ENCODE assay signal across 8 cellular contexts in genomic region chr11:65551572-65552398, GRCh38. TPM values are rescaled to one million over a fixed set of nuclear protein-coding genes. Genes with fewer than 3 reads are reported as not detected.
DNase-seq lines count a peak whose midpoint lies in the region; ATAC-seq and TF ChIP-seq lines count a peak whose summit lies in the region.

No MANE protein-coding gene starts in this region.

- H3K4me2 ChIP-seq in KMS-11 = peak overlapping the region; percentile 66; the same call in 1 of the 2 replicates
- H3K4me2 ChIP-seq in SK-N-SH = no peak overlapping the region

- BruUV-seq in MCF 10A (replicated peaks; lab: Mats Ljungman, UMichigan) = no TSS peak

- H3K4me3 Mint-ChIP-seq in MCF 10A (ENCODE audit: unreplicated experiment) (no peak overlapping the region), memory B cell (peak overlapping the region; percentile 37), mesothelial cell of epicardium (no peak overlapping the region)

- H3K27ac ChIP-seq in KMS-11 (peak overlapping the region; percentile 43; the same call in 1 of the 2 replicates), SK-N-SH (ENCODE audit: low read depth in 2 of 2, low read length in 1 of 2) (no peak overlapping the region)

- H3K9me2 ChIP-seq in SK-N-SH = no peaks in the 10 kb centered on the region

- peak; percentile 82 for ATAC-seq in memory B cell (ENCODE audit: low read depth)

- H3K79me2 ChIP-seq in KMS-11 (ENCODE audit: insufficient read depth, low read depth) (no peaks in the 10 kb centered on the region), SK-N-SH (ENCODE audit: insufficient read depth) (peaks cover 43% of the 10 kb centered on the region)

- DNase-seq in activated CD8-positive, alpha-beta memory T cell treated with anti-CD3 and anti-CD28 coated beads for 24 hours = peak; percentile 82
- no peak for DNase-seq in activated CD8-positive, alpha-beta memory T cell treated with anti-CD3 and anti-CD28 coated beads, Interleukin-2, amount 50 U/mL, for 48 hours
- DNase-seq in SK-N-SH (peak; percentile 85), MCF 10A (ENCODE audit: unreplicated experiment) (peak; percentile 48), memory B cell (ENCODE audit: low spot score in 2 of 2) (peak; percentile 68 to 82), mesothelial cell of epicardium (ENCODE audit: low spot score in 2 of 2, unreplicated experiment in 2 of 2) (no peak), ureter (ENCODE audit: low spot score) (no peak)

- H3K36me3 Mint-ChIP-seq in MCF 10A (ENCODE audit: insufficient read depth, unreplicated experiment) = no peaks in the 10 kb centered on the region
- H3K36me3 Mint-ChIP-seq in memory B cell = no peaks in the 10 kb centered on the region
- H3K36me3 Mint-ChIP-seq in mesothelial cell of epicardium = peaks cover 35% of the 10 kb centered on the region

- H3F3A ChIP-seq in SK-N-SH (replicated peaks; ENCODE audit: insufficient read depth) = no peaks in the 10 kb centered on the region

- H3K9me3 Mint-ChIP-seq in MCF 10A (ENCODE audit: unreplicated experiment) (no peaks in the 10 kb centered on the region), memory B cell (no peaks in the 10 kb centered on the region), mesothelial cell of epicardium (no peaks in the 10 kb centered on the region)

- CTCF ChIA-PET in SK-N-SH (lab: Yijun Ruan, JAX) (interaction anchor here (0.6 to 6.4 kb wide), 17 partner anchors 9 to 231 kb away, joined by 3 to 88 read pairs (median 4); partner anchors contain the start of genes FAM89B, KCNK7 and ZNRD2), MCF 10A (lab: Yijun Ruan, JAX) (interaction anchor here (0.7 to 3.4 kb wide), 3 partner anchors 8 to 93 kb away, joined by 3 to 18 read pairs (median 10); no protein-coding TSS in a partner anchor)

- H3K9ac ChIP-seq in KMS-11 (no peak overlapping the region), SK-N-SH (no peak overlapping the region)

- H3K27me3 ChIP-seq in KMS-11 (ENCODE audit: insufficient read depth, low read depth) = no peaks in the 10 kb centered on the region
- H3K27me3 ChIP-seq in SK-N-SH (ENCODE audit: insufficient read depth) = no peaks in the 10 kb centered on the region

- POLR2A ChIA-PET in SK-N-SH (lab: Yijun Ruan, JAX) (interaction anchor here (0.8 to 1.1 kb wide), 2 partner anchors 11 to 22 kb away, joined by 3 read pairs; no protein-coding TSS in a partner anchor), MCF 10A (lab: Yijun Ruan, JAX) (interaction anchor here (0.6 to 2.1 kb wide), 5 partner anchors 9 to 25 kb away, joined by 3 to 7 read pairs (median 3); partner anchors contain the start of genes FAM89B and ZNRD2)

- no peak overlapping the region for H3K4me3 ChIP-seq in KMS-11 (IDR thresholded peaks at IDR 0.05; ENCODE audit: insufficient read depth, low read depth, low read length)
- H3K4me3 ChIP-seq in SK-N-SH (ENCODE audit: low read depth in 2 of 2, low read length in 1 of 2) = no peak overlapping the region

- TF ChIP-seq CTCF in KMS-11 (conservative IDR thresholded peaks at IDR 0.05; ENCODE audit: low read depth, low read length) (peak; percentile 69), SK-N-SH (IDR thresholded peaks at IDR 0.05) (peak; percentile 62), MCF 10A (IDR thresholded peaks at IDR 0.05; ENCODE audit: unreplicated experiment) (peak; percentile 62), mesothelial cell of epicardium (IDR thresholded peaks at IDR 0.05; ENCODE audit: unreplicated experiment) (no peak)

- H3K27ac Mint-ChIP-seq in MCF 10A (ENCODE audit: low read depth, unreplicated experiment) (no peak overlapping the region), memory B cell (peak overlapping the region; percentile 74), mesothelial cell of epicardium (no peak overlapping the region)

- no peak for TF ChIP-seq EP300 in SK-N-SH (IDR thresholded peaks at IDR 0.05; ENCODE audit: borderline replicate concordance in 1 of 2, low read depth in 1 of 2, low read length in 1 of 2)

- WGBS in SK-N-SH (ENCODE audit: low lambda C conversion rate) = 72% methylated on average over 6 of the region's 18 CpGs

- no peaks in the 10 kb centered on the region for H3K27me3 Mint-ChIP-seq in MCF 10A (ENCODE audit: insufficient read depth, unreplicated experiment)
- no peaks in the 10 kb centered on the region for H3K27me3 Mint-ChIP-seq in memory B cell
- peaks cover 3% of the 10 kb centered on the region for H3K27me3 Mint-ChIP-seq in mesothelial cell of epicardium (ENCODE audit: low read depth)

- intact Hi-C loops in MCF 10A (cut with micrococcal nuclease) = no loop called here

- peak; percentile 43 for TF ChIP-seq RAD21 in SK-N-SH (IDR thresholded peaks at IDR 0.05; ENCODE audit: low read length)

- no peaks in the 10 kb centered on the region for H4K20me1 ChIP-seq in KMS-11 (ENCODE audit: insufficient read depth)
- peaks cover 21% of the 10 kb centered on the region for H4K20me1 ChIP-seq in SK-N-SH (ENCODE audit: insufficient read depth)

- no peaks in the 10 kb centered on the region for H3K9me3 ChIP-seq in SK-N-SH

- no peaks in the 10 kb centered on the region for H3K36me3 ChIP-seq in KMS-11 (ENCODE audit: insufficient read depth)
- H3K36me3 ChIP-seq in SK-N-SH (replicated peaks in 1 of 2; ENCODE audit: control insufficient read depth in 1 of 2, insufficient read depth in 2 of 2, low read length in 1 of 2) = peaks cover 29 to 42% of the 10 kb centered on the region in 2 experiments

- H2AFZ ChIP-seq in KMS-11 (ENCODE audit: low read depth) = no peak overlapping the region
- H2AFZ ChIP-seq in SK-N-SH (ENCODE audit: low read depth) = no peak overlapping the region

- H3K4me1 Mint-ChIP-seq in MCF 10A (ENCODE audit: insufficient read depth, unreplicated experiment) (peaks cover 23% of the 10 kb centered on the region), memory B cell (peaks cover 43% of the 10 kb centered on the region), mesothelial cell of epicardium (peaks cover 36% of the 10 kb centered on the region)

- H3K4me1 ChIP-seq in KMS-11 (ENCODE audit: low read depth, poor library complexity, severe bottlenecking) (peaks cover 64% of the 10 kb centered on the region), SK-N-SH (ENCODE audit: control insufficient read depth in 1 of 2, insufficient read depth in 2 of 2, low read depth in 1 of 2, low read length in 1 of 2) (peaks cover 16 to 27% of the 10 kb centered on the region in 2 experiments; a peak in 3 of 4 replicates)

TF ChIP-seq in SK-N-SH, 30 proteins besides CTCF, POLR2A, EP300 and RAD21:
- TF ChIP-seq MAX (IDR thresholded peaks at IDR 0.05; ENCODE audit: low read depth) (no peak), TCF12 (IDR thresholded peaks at IDR 0.05) (no peak), SMC3 (IDR thresholded peaks at IDR 0.05; ENCODE audit: low read depth, low read length) (peak; percentile 31; the same call in 1 of the 2 replicates), GABPA (IDR thresholded peaks at IDR 0.05; ENCODE audit: low read depth) (no peak), RCOR1 (IDR thresholded peaks at IDR 0.05; ENCODE audit: low read length) (no peak), NFIC (IDR thresholded peaks at IDR 0.05; ENCODE audit: borderline replicate concordance) (no peak), SIN3A (IDR thresholded peaks at IDR 0.05; ENCODE audit: borderline replicate concordance, low read depth, low read length) (no peak)
TF ChIP-seq in SK-N-SH: peak in this region for 1.

RNA-seq across cellular contexts. Expression of gene LTBP3, which starts 6.4 kb away (rescaled TPM):
- polyA plus RNA-seq in SK-N-SH (2012; rRNA removed) = 92.1 and 167 TPM in 2 replicates
- 62.4 and 112 TPM in 2 replicates for polyA plus RNA-seq in SK-N-SH (2012; cell fraction: cytosol; rRNA removed)
- polyA plus RNA-seq in SK-N-SH (2012; cell fraction: nucleus; rRNA removed) = 691 and 1,438 TPM in 2 replicates
- total RNA-seq in MCF 10A (2022) (10.6 and 11.0 TPM in 2 replicates), mesothelial cell of epicardium (314 to 333 TPM (median 318 TPM) in 3 replicates), ureter (120 TPM)

RNA-seq across cellular contexts. Expression of gene ZNRD2, which starts 18.5 kb away (rescaled TPM):
- 62.5 and 78.1 TPM in 2 replicates for polyA plus RNA-seq in SK-N-SH (2012; rRNA removed)
- 32.6 and 44.8 TPM in 2 replicates for polyA plus RNA-seq in SK-N-SH (2012; cell fraction: cytosol; rRNA removed)
- polyA plus RNA-seq in SK-N-SH (2012; cell fraction: nucleus; rRNA removed) = 76.5 and 92.5 TPM in 2 replicates
- total RNA-seq in MCF 10A (2022) (65.4 and 68.5 TPM in 2 replicates), mesothelial cell of epicardium (23.1 to 27.8 TPM (median 27.4 TPM) in 3 replicates), ureter (50.3 TPM)

RNA-seq across cellular contexts. Expression of gene FAM89B, which starts 20.6 kb away (rescaled TPM):
- 61.3 and 65.3 TPM in 2 replicates for polyA plus RNA-seq in SK-N-SH (2012; rRNA removed)
- polyA plus RNA-seq in SK-N-SH (2012; cell fraction: cytosol; rRNA removed) = 19.9 and 37.5 TPM in 2 replicates
- polyA plus RNA-seq in SK-N-SH (2012; cell fraction: nucleus; rRNA removed) = 38.7 and 41.4 TPM in 2 replicates
- 16.7 and 21.6 TPM in 2 replicates for total RNA-seq in MCF 10A (2022)
- total RNA-seq in mesothelial cell of epicardium = 56.7 to 61.5 TPM (median 57.6 TPM) in 3 replicates
- total RNA-seq in ureter = 21.9 TPM

RNA-seq across cellular contexts. Expression of gene EHBP1L1, which starts 24.1 kb away (rescaled TPM):
- polyA plus RNA-seq in SK-N-SH (2012; rRNA removed) = 35.1 and 48.7 TPM in 2 replicates
- 17.6 and 25.5 TPM in 2 replicates for polyA plus RNA-seq in SK-N-SH (2012; cell fraction: cytosol; rRNA removed)
- polyA plus RNA-seq in SK-N-SH (2012; cell fraction: nucleus; rRNA removed) = 163 and 263 TPM in 2 replicates
- 31.3 and 40.6 TPM in 2 replicates for total RNA-seq in MCF 10A (2022)
- 30.4 to 35.2 TPM (median 33.8 TPM) in 3 replicates for total RNA-seq in mesothelial cell of epicardium
- total RNA-seq in ureter = 122 TPM

RNA-seq across cellular contexts. Expression of gene SCYL1, which starts 26.9 kb away (rescaled TPM):
- polyA plus RNA-seq in SK-N-SH (2012; rRNA removed) = 76.7 and 79.9 TPM in 2 replicates
- polyA plus RNA-seq in SK-N-SH (2012; cell fraction: cytosol; rRNA removed) = 26.2 and 41.7 TPM in 2 replicates
- 115 and 159 TPM in 2 replicates for polyA plus RNA-seq in SK-N-SH (2012; cell fraction: nucleus; rRNA removed)
- total RNA-seq in MCF 10A (2022) = 70.9 and 75.5 TPM in 2 replicates
- 83.4 to 91.1 TPM (median 89.5 TPM) in 3 replicates for total RNA-seq in mesothelial cell of epicardium
- total RNA-seq in ureter = 62.9 TPM

Comparison
In these comparisons a context has a peak if more than half of its experiments do, and no peak if none do; other contexts are left out.
1. DNase-seq: peak in activated CD8-positive, alpha-beta memory T cell treated with anti-CD3 and anti-CD28 coated beads for 24 hours (single experiment), SK-N-SH (single experiment), MCF 10A (single experiment) and memory B cell (2 of 2); none in activated CD8-positive, alpha-beta memory T cell treated with anti-CD3 and anti-CD28 coated beads, Interleukin-2, amount 50 U/mL, for 48 hours (single experiment), mesothelial cell of epicardium (0 of 2) and ureter (single experiment).
2. RNA of gene LTBP3, which starts 6.4 kb away (total RNA-seq): 314 to 333 TPM in mesothelial cell of epicardium and 120 TPM in ureter (single experiment); 10.6 to 11.0 TPM in MCF 10A; every median in the first group is over 10 times any median in the second.